In genomic region chr3:133699467-133699866, GRCh38 we compare ENCODE assay signal across 7 cellular contexts. TPM values are rescaled to one million over a fixed set of nuclear protein-coding genes. Genes with fewer than 3 reads are reported as not detected.
"Had no signal": no experiment of that assay in that cellular context is flagged by ENCODE, and none has a peak within 500 bp of the region (broad histone marks: within the 10 kb centered on the region; RNA-seq: fewer than 3 reads in every experiment).

No MANE protein-coding gene starts in this region.

- DNase-seq: H9, HCEC 1CT, IMR-90, KG1 had no signal

- H3K27ac ChIP-seq: HL-60 had no signal

- ATAC-seq: GM23338, K562 had no signal

- H3K4me3 ChIP-seq: GM23338, K562 had no signal

RNA-seq across cellular contexts. Expression of gene TF, which starts 46.7 kb away (rescaled TPM):
- total RNA-seq: IMR-90 had no signal
